ENCODE assay signal across 2 cellular contexts in the genomic region with DNA sequence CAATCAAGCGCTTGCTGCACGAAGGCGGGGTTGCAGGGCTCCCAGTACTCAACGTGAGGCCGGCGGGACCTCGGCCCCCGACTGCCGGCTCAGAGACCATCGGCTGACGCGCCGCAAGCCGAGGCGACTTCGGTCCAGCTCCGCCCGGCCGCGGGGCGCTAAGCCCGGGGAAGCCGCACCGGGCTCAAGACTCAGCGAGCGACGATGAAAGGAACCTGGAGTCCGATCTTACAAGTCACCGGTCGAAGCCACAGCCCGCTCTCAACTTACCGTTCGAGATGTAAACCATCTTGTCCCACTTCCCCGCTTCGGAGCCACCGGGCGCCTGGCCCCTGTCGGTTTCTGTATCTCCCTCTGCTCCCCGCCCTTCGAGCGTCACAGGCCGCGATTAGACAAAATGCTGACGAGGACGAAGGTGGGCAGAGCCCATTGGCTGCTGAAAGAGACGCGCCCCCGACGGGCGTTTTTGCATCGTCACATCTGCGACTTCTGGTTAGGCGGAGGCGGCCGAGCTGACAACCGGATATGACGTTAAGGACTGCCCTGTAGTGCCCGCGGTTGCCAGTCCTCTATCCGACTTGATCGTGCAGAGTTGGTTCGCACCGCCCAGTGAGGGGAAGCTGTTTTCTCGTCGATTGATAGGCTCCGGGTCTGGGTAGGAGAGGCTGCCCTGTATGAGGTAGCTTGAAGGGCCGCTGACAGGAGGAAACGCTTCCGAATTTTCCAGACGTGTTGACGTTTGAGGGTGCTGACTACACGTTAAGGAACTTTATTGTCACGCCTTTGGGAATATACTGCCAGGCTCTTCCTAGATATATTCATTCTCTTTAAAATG.
TF ChIP-seq lines count a peak whose summit lies in the region.

A gene (minus strand): TSS at position 360 of the 835 bp plus-strand sequence.

TF ChIP-seq in HCT116, 20 proteins besides CTCF, POLR2A, EP300 and RAD21:
- TF ChIP-seq, protein P1, sequence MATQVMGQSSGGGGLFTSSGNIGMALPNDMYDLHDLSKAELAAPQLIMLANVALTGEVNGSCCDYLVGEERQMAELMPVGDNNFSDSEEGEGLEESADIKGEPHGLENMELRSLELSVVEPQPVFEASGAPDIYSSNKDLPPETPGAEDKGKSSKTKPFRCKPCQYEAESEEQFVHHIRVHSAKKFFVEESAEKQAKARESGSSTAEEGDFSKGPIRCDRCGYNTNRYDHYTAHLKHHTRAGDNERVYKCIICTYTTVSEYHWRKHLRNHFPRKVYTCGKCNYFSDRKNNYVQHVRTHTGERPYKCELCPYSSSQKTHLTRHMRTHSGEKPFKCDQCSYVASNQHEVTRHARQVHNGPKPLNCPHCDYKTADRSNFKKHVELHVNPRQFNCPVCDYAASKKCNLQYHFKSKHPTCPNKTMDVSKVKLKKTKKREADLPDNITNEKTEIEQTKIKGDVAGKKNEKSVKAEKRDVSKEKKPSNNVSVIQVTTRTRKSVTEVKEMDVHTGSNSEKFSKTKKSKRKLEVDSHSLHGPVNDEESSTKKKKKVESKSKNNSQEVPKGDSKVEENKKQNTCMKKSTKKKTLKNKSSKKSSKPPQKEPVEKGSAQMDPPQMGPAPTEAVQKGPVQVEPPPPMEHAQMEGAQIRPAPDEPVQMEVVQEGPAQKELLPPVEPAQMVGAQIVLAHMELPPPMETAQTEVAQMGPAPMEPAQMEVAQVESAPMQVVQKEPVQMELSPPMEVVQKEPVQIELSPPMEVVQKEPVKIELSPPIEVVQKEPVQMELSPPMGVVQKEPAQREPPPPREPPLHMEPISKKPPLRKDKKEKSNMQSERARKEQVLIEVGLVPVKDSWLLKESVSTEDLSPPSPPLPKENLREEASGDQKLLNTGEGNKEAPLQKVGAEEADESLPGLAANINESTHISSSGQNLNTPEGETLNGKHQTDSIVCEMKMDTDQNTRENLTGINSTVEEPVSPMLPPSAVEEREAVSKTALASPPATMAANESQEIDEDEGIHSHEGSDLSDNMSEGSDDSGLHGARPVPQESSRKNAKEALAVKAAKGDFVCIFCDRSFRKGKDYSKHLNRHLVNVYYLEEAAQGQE (IDR thresholded peaks at IDR 0.05; ENCODE audit: low read depth), result no peak
- TF ChIP-seq SRF (IDR thresholded peaks at IDR 0.05; ENCODE audit: low read depth) (peak; percentile 88), CEBPB (IDR thresholded peaks at IDR 0.05; ENCODE audit: low read depth) (no peak), ELF1 (IDR thresholded peaks at IDR 0.05; ENCODE audit: borderline replicate concordance, low read depth) (peak; percentile 34; the same call in 1 of the 2 replicates), EZH2 (IDR thresholded peaks at IDR 0.05) (no peak), SIN3A (IDR thresholded peaks at IDR 0.05; ENCODE audit: low read depth) (peak; percentile 82), CBX3 (IDR thresholded peaks at IDR 0.05; ENCODE audit: low read depth) (peak; percentile 78), ZNF274 (IDR thresholded peaks at IDR 0.05; ENCODE audit: low read depth, low read length) (no peak), FOSL1 (IDR thresholded peaks at IDR 0.05; ENCODE audit: low read depth) (no peak), YY1 (IDR thresholded peaks at IDR 0.05; ENCODE audit: extremely low read depth, insufficient replicate concordance, low read depth, low read length) (peak; percentile 87), TCF7L2 (IDR thresholded peaks at IDR 0.05; ENCODE audit: borderline replicate concordance, extremely low read depth, insufficient read depth, insufficient read length) (peak; percentile 17), POLR2AphosphoS5 (IDR thresholded peaks at IDR 0.05; ENCODE audit: low read depth, low read length) (peak; percentile 83), EGR1 (IDR thresholded peaks at IDR 0.05; ENCODE audit: low read depth) (peak; percentile 89), EZH2phosphoT487 (IDR thresholded peaks at IDR 0.05; ENCODE audit: borderline replicate concordance) (no peak), SP1 (IDR thresholded peaks at IDR 0.05; ENCODE audit: low read depth) (peak; percentile 94), ZFX (IDR thresholded peaks at IDR 0.05) (no peak), JUND (IDR thresholded peaks at IDR 0.05) (no peak)
- TF ChIP-seq, protein P2, sequence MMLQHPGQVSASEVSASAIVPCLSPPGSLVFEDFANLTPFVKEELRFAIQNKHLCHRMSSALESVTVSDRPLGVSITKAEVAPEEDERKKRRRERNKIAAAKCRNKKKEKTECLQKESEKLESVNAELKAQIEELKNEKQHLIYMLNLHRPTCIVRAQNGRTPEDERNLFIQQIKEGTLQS (IDR thresholded peaks at IDR 0.05), result no peak
- TF ChIP-seq, protein P3, sequence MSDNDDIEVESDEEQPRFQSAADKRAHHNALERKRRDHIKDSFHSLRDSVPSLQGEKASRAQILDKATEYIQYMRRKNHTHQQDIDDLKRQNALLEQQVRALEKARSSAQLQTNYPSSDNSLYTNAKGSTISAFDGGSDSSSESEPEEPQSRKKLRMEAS (IDR thresholded peaks at IDR 0.05), result peak; percentile 80
- TF ChIP-seq, protein P4, sequence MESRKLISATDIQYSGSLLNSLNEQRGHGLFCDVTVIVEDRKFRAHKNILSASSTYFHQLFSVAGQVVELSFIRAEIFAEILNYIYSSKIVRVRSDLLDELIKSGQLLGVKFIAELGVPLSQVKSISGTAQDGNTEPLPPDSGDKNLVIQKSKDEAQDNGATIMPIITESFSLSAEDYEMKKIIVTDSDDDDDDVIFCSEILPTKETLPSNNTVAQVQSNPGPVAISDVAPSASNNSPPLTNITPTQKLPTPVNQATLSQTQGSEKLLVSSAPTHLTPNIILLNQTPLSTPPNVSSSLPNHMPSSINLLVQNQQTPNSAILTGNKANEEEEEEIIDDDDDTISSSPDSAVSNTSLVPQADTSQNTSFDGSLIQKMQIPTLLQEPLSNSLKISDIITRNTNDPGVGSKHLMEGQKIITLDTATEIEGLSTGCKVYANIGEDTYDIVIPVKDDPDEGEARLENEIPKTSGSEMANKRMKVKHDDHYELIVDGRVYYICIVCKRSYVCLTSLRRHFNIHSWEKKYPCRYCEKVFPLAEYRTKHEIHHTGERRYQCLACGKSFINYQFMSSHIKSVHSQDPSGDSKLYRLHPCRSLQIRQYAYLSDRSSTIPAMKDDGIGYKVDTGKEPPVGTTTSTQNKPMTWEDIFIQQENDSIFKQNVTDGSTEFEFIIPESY (IDR thresholded peaks at IDR 0.05; ENCODE audit: extremely low read depth, insufficient replicate concordance, low read length), result no peak

TF ChIP-seq in neural cell, 6 proteins besides CTCF, POLR2A, EP300 and RAD21 (continued from another document):
- no peak for TF ChIP-seq EZH2 (IDR thresholded peaks at IDR 0.05; ENCODE audit: borderline replicate concordance, insufficient read depth, low read length, poor library complexity, severe bottlenecking)
